Comparison of ENCODE assay signal across 31 cellular contexts in the genomic region with DNA sequence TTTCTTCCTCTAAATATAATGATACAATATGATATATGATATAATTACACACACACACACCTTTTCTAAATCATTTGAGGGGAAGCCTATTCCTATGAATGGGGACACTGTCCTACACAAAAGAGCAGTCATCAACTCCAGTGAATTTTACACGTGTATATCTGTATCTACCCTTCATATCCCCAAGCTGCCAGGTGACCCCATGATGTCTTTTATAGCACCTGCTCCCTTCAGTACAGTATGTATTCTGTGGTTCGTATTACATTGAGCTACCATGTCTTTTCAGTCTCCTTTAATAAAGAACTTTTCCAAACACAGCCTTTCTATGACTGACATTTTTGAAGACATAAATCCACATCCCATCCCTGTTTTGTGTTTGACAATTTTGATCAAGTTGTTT.
"Had no signal": no experiment of that assay in that cellular context is flagged by ENCODE, and none has a peak within 500 bp of the region (broad histone marks: within the 10 kb centered on the region; RNA-seq: fewer than 3 reads in every experiment).

No MANE protein-coding gene starts in this region.

- DNase-seq: activated CD4-positive, alpha-beta T cell treated with anti-CD3 and anti-CD28 coated beads, Interleukin-2, amount 10 ng/mL, durations not matched to agents 24 days and 14 days; activated CD4-positive, alpha-beta T cell treated with anti-CD3 and anti-CD28 coated beads, Interleukin-2, amount 50 U/mL, for 4 hours; activated CD8-positive, alpha-beta T cell treated with anti-CD3 and anti-CD28 coated beads for 36 hours; activated gamma-delta T cell; activated naive CD4-positive, alpha-beta T cell treated with Interleukin-2 at 50 U/mL for 16 hours; activated naive CD8-positive, alpha-beta T cell treated with anti-CD3 and anti-CD28 coated beads, Interleukin-2, amount 10 ng/mL, durations not matched to agents 7 days and 5 days; activated T-cell treated with anti-CD3 and anti-CD28 coated beads, Interleukin-2, amount 50 U/mL, for 1 hour; activated T-cell treated with anti-CD3 and anti-CD28 coated beads, Interleukin-2, amount 50 U/mL, for 72 hours; amygdala; colonic mucosa; NCI-H1092 treated with DMSO at 0.1 percent for 48 hours; NCI-H1417; NCI-H1694; NCI-H1930; NCI-H2081 treated with DMSO at 0.1 percent for 48 hours; NCI-H2227 treated with DMSO at 0.1 percent for 48 hours; NCI-H446; NCI-H524 treated with DMSO at 0.1 percent for 48 hours; NCI-H82; NK-92 treated with Interleukin-12 subunit alpha and Interleukin-12 subunit beta, amount 100 ng/mL, for 24 hours; PC-3; Right ventricle myocardium superior; SW 1271; T-helper 1 cell; T-helper 2 cell; T-helper 9 cell had no signal

- H3K4me3 ChIP-seq: ascending aorta, cardiac muscle cell, colonic mucosa, K562 had no signal

- ATAC-seq: activated CD8-positive, alpha-beta T cell treated with anti-CD3 and anti-CD28 coated beads for 36 hours; activated T-cell treated with anti-CD3 and anti-CD28 coated beads, Interleukin-2, amount 50 U/mL, for 72 hours; activated T-helper 17 cell treated with anti-CD3 and anti-CD28 coated beads, Interleukin-2, amount 50 U/mL, for 72 hours; K562; PC-3 had no signal

- FAIRE-seq: K562, RCC 7860 had no signal

- H3K4me1 ChIP-seq: colonic mucosa had no signal

- H3K36me3 ChIP-seq: ascending aorta, cardiac muscle cell, colonic mucosa had no signal

- H3K27me3 ChIP-seq: ascending aorta, cardiac muscle cell, colonic mucosa had no signal

- H3K9me3 ChIP-seq: ascending aorta, colonic mucosa had no signal

- H3K27ac ChIP-seq: ascending aorta, cardiac muscle cell, colonic mucosa had no signal
